Comparison of ENCODE assay signal across 1 cellular context in genomic region chr9:98090674-98091073, GRCh38. TPM values are rescaled to one million over a fixed set of nuclear protein-coding genes. Genes with fewer than 3 reads are reported as not detected.
"Had no signal": no experiment of that assay in that cellular context is flagged by ENCODE, and none has a peak within 500 bp of the region (broad histone marks: within the 10 kb centered on the region; RNA-seq: fewer than 3 reads in every experiment).

No MANE protein-coding gene starts in this region.

RNA-seq across cellular contexts. Expression of gene TRIM14, which starts 28.3 kb away (rescaled TPM):
- polyA plus RNA-seq: neural cell had no signal
